ENCODE assay signal across 8 cellular contexts in genomic region chr12:118055144-118055557, GRCh38.
DNase-seq lines count a peak whose midpoint lies in the region; ATAC-seq and TF ChIP-seq lines count a peak whose summit lies in the region.

No MANE protein-coding gene starts in this region.

- TF ChIP-seq CTCF in foreskin fibroblast (IDR thresholded peaks at IDR 0.05; ENCODE audit: low read depth, low read length) = peak; percentile 54

- no peak overlapping the region for H3K4me3 ChIP-seq in foreskin fibroblast (ENCODE audit: low read depth in 1 of 2, low read length in 2 of 2)

- peak; percentile 53 for ATAC-seq in HG03060 (IDR thresholded peaks at IDR 0.05; ENCODE audit: low read depth, unreplicated experiment)
- no peak for ATAC-seq in HG03045 (IDR thresholded peaks at IDR 0.05; ENCODE audit: unreplicated experiment)

- DNase-seq in SIG-M5 treated with dmso at 0.1 percent for 504 hours (lab: John Stamatoyannopoulos, UW; ENCODE audit: unreplicated experiment) (peak; percentile 69), SIG-M5 (lab: John Stamatoyannopoulos, UW) (no peak), OCI-M1 (lab: John Stamatoyannopoulos, UW) (peak; percentile 89), activated T-cell treated with anti-CD3 and anti-CD28 coated beads for 48 hours (ENCODE audit: low read depth) (peak; percentile 76), foreskin fibroblast (peak in 1 of 2 donors; percentile 38)
- peak; percentile 28 to 44 for DNase-seq in stimulated activated CD4-positive, alpha-beta T cell treated with anti-CD3 and anti-CD28 coated beads, Interleukin-15, amount 100 ng/mL, for 1 hour (ENCODE audit: low read depth in 1 of 2, low spot score in 1 of 2)
